In genomic region chr5:126519637-126520592, GRCh38 we compare ENCODE assay signal across 9 cellular contexts.
DNase-seq lines count a peak whose midpoint lies in the region; ATAC-seq and TF ChIP-seq lines count a peak whose summit lies in the region.
"Had no signal": no experiment of that assay in that cellular context is flagged by ENCODE, and none has a peak within 500 bp of the region (broad histone marks: within the 10 kb centered on the region; RNA-seq: fewer than 3 reads in every experiment).

No MANE protein-coding gene starts in this region.

- no peaks in the 10 kb centered on the region for H3K36me3 Mint-ChIP-seq in osteocyte (ENCODE audit: unreplicated experiment)

- H3K27ac ChIP-seq in Panc1 (ENCODE audit: low read length) = no peak overlapping the region

- H3K9me3 ChIP-seq in Panc1 (ENCODE audit: control insufficient read depth, insufficient read depth, low read depth, low read length) = no peaks in the 10 kb centered on the region

- H3K4me3 ChIP-seq in AG10803 (ENCODE audit: low read length) (peak overlapping the region; percentile 26), Panc1 (ENCODE audit: low read depth in 2 of 2, low read length in 2 of 2) (no peak overlapping the region), fibroblast of the aortic adventitia (ENCODE audit: low read depth, low read length) (no peak overlapping the region)

- no peaks in the 10 kb centered on the region for H3K27me3 ChIP-seq in Panc1 (ENCODE audit: control insufficient read depth, insufficient read depth, low read length)

- intact Hi-C loops in Panc1 (cut with micrococcal nuclease; ENCODE audit: unreplicated experiment) = no loop called here

- no peaks in the 10 kb centered on the region for H3K36me3 ChIP-seq in Panc1 (ENCODE audit: control insufficient read depth, insufficient read depth, low read length)

- DNase-seq in AG10803 (ENCODE audit: low read depth) (peak; percentile 36), Panc1 (ENCODE audit: low read depth, low spot score) (no peak), fibroblast of the aortic adventitia (ENCODE audit: low read depth) (peak; percentile 60), osteocyte (ENCODE audit: extremely low spot score, unreplicated experiment) (peak; percentile 40), NCI-H774 (lab: John Stamatoyannopoulos, UW) (no peak), NCI-H1105 treated with DMSO at 0.1 percent for 48 hours (lab: John Stamatoyannopoulos, UW) (no peak)
- DNase-seq: activated gamma-delta T cell had no signal

- no peak for TF ChIP-seq CTCF in AG10803 (conservative IDR thresholded peaks at IDR 0.05; ENCODE audit: low read length)
- no peak for TF ChIP-seq CTCF in Panc1 (IDR thresholded peaks at IDR 0.05)
- TF ChIP-seq CTCF in fibroblast of the aortic adventitia (IDR thresholded peaks at IDR 0.05; ENCODE audit: insufficient read depth, low read length) = no peak
- no peak for TF ChIP-seq CTCF in osteocyte (IDR thresholded peaks at IDR 0.05)

- no peaks in the 10 kb centered on the region for H3K27me3 Mint-ChIP-seq in osteocyte (ENCODE audit: unreplicated experiment)

- H3K9me3 Mint-ChIP-seq in osteocyte (ENCODE audit: unreplicated experiment) = no peaks in the 10 kb centered on the region

- no TSS peak for BruUV-seq in Panc1 (replicated peaks; lab: Mats Ljungman, UMichigan)

- POLR2A ChIA-PET in Panc1 (lab: Charles Lee) = interaction anchor here (0.5 kb wide), 1 partner anchor 53 kb away, joined by 6 read pairs; no protein-coding TSS in a partner anchor

- CTCF ChIA-PET in Panc1 (lab: Charles Lee) = no interaction called here

- ATAC-seq in Panc1 (0 out of 2 replicates have a peak, but pooled peaks have one; percentile 62), HG03378 (IDR thresholded peaks at IDR 0.05; ENCODE audit: unreplicated experiment) (no peak), HG03159 (IDR thresholded peaks at IDR 0.05; ENCODE audit: unreplicated experiment) (no peak)

- peak overlapping the region; percentile 87 for H3K27ac Mint-ChIP-seq in osteocyte (ENCODE audit: unreplicated experiment)

- H3K4me1 Mint-ChIP-seq in osteocyte (ENCODE audit: unreplicated experiment) = peaks cover 71% of the 10 kb centered on the region

- peak overlapping the region; percentile 38 for H3K4me3 Mint-ChIP-seq in osteocyte (ENCODE audit: unreplicated experiment)

- 0 out of 2 replicates have a peak, but pooled peaks cover 3% of the 10 kb centered on the region for H3K4me1 ChIP-seq in Panc1 (ENCODE audit: control insufficient read depth, insufficient read depth, low read length)

- in situ Hi-C loops in Panc1 (cut with HindIII; ENCODE audit: low pct_unique_long_range_greater_than_20kb, low sequenced_read_pairs) = no loop called here

Comparison
In these comparisons a context has a peak if more than half of its experiments do, and no peak if none do; other contexts are left out.
1. DNase-seq: peak in AG10803 (single experiment), fibroblast of the aortic adventitia (single experiment) and osteocyte (single experiment); none in Panc1 (single experiment), NCI-H774 (single experiment) and NCI-H1105 treated with DMSO at 0.1 percent for 48 hours (single experiment).